ENCODE assay signal across 17 cellular contexts in genomic region chr5:108655750-108656450, GRCh38.
DNase-seq lines count a peak whose midpoint lies in the region; ATAC-seq and TF ChIP-seq lines count a peak whose summit lies in the region.
"Had no signal": no experiment of that assay in that cellular context is flagged by ENCODE, and none has a peak within 500 bp of the region (broad histone marks: within the 10 kb centered on the region; RNA-seq: fewer than 3 reads in every experiment).

No MANE protein-coding gene starts in this region.

- H3K23ac ChIP-seq in IMR-90 (ENCODE audit: low read depth, low read length) = no peak overlapping the region

- H3K56ac ChIP-seq in IMR-90 (ENCODE audit: extremely low read depth, insufficient read depth, low read length) = no peak overlapping the region

- no peak overlapping the region for H3K27ac ChIP-seq in IMR-90 (ENCODE audit: insufficient read depth, low read length)
- H3K27ac ChIP-seq: heart right ventricle, SK-N-MC, testis, WERI-Rb-1 had no signal

- no peak overlapping the region; a peak in 1 of 4 replicates for H4K8ac ChIP-seq in IMR-90 (ENCODE audit: low read depth in 2 of 2, low read length in 2 of 2)

- no peak for TF ChIP-seq POLR2A in IMR-90 (IDR thresholded peaks at IDR 0.05; ENCODE audit: low read depth, low read length)

- no peak overlapping the region; the same call in 2 of the 3 replicates for H2BK15ac ChIP-seq in IMR-90 (ENCODE audit: low read depth, low read length)

- no peak overlapping the region for H2BK120ac ChIP-seq in IMR-90 (ENCODE audit: low read depth, low read length)

- DNase-seq in DMS79 (lab: John Stamatoyannopoulos, UW) (peak; percentile 9), IMR-90 (peak; percentile 71), T47D (ENCODE audit: low read depth in 1 of 2, low spot score in 1 of 2) (peak; percentile 18 to 33), kidney tubule cell (ENCODE audit: low spot score) (peak; percentile 46), NK-92 (lab: John Stamatoyannopoulos, UW; ENCODE audit: unreplicated experiment) (no peak), DMS153 (lab: John Stamatoyannopoulos, UW) (no peak)
- no peak for DNase-seq in stimulated activated CD4-positive, alpha-beta T cell treated with anti-CD3 and anti-CD28 coated beads, Interleukin-2, amount 100 ng/mL, for 48 hours
- no peak for DNase-seq in stimulated activated CD4-positive, alpha-beta T cell treated with anti-CD3 and anti-CD28 coated beads, Interleukin-4, amount 100 ng/mL, for 4 hours
- DNase-seq: activated naive CD8-positive, alpha-beta T cell treated with anti-CD3 and anti-CD28 coated beads, Interleukin-2, amount 50 U/mL, for 24 hours; heart right ventricle; NCI-H82; nephron progenitor cell; testis; WERI-Rb-1 had no signal

- H3K36me3 ChIP-seq in IMR-90 (ENCODE audit: control insufficient read depth, insufficient read depth, low read length) = no peaks in the 10 kb centered on the region
- H3K36me3 ChIP-seq: heart right ventricle, WERI-Rb-1 had no signal

- no peak overlapping the region for H2AFZ ChIP-seq in IMR-90 (replicated peaks; ENCODE audit: low read length, poor library complexity)

- no peak for TF ChIP-seq CTCF in IMR-90 (conservative IDR thresholded peaks at IDR 0.05; ENCODE audit: low read depth, low read length)

- H2AK9ac ChIP-seq in IMR-90 (replicated peaks; ENCODE audit: low read depth, low read length, poor library complexity) = no peak overlapping the region

- H4K20me1 ChIP-seq in IMR-90 (ENCODE audit: insufficient read depth, low read length) = peaks cover 3% of the 10 kb centered on the region; the same call in 1 of the 2 replicates

- BruUV-seq in IMR-90 (replicated peaks; lab: Mats Ljungman, UMichigan) = no TSS peak

- H3K9me3 ChIP-seq in IMR-90 (ENCODE audit: control insufficient read depth, insufficient read depth, low read length) = no peaks in the 10 kb centered on the region
- H3K9me3 ChIP-seq: heart right ventricle, testis had no signal

- H2BK20ac ChIP-seq in IMR-90 (ENCODE audit: low read depth, low read length) = no peak overlapping the region; the same call in 1 of the 2 replicates

- no peak overlapping the region for H3K4me3 ChIP-seq in IMR-90 (ENCODE audit: insufficient read depth, low read depth, low read length)
- H3K4me3 ChIP-seq: GM23338, heart right ventricle, SK-N-MC, smooth muscle cell, testis had no signal

- CTCF ChIA-PET in IMR-90 (lab: Yijun Ruan, JAX) = no interaction called here

- in situ Hi-C loops in IMR-90 (cut with MboI; ENCODE audit: low sequenced_read_pairs) (no loop called here), T47D (cut with HindIII; ENCODE audit: low pct_unique_long_range_greater_than_20kb, low sequenced_read_pairs) (no loop called here)

- no peak overlapping the region for H3K9ac ChIP-seq in IMR-90 (ENCODE audit: low read depth, low read length)

- no peak overlapping the region for H4K5ac ChIP-seq in IMR-90 (ENCODE audit: low read depth, low read length)

- peak overlapping the region; percentile 34; the same call in 1 of the 2 replicates for H3K4me2 ChIP-seq in IMR-90 (ENCODE audit: low read depth, low read length)
- H3K4me2 ChIP-seq: GM23338, smooth muscle cell had no signal

- dilution Hi-C loops in IMR-90 (cut with HindIII; ENCODE audit: low sequenced_read_pairs, unreplicated experiment) = no loop called here

- no peak overlapping the region for H3K18ac ChIP-seq in IMR-90 (ENCODE audit: low read depth, low read length)

- H3K4ac ChIP-seq in IMR-90 (ENCODE audit: low read depth, low read length) = 0 out of 2 replicates have a peak overlapping the region, but pooled peaks have one; percentile 12

- intact Hi-C loops in IMR-90 (cut with micrococcal nuclease) = no loop called here

- no peaks in the 10 kb centered on the region; the same call in 1 of the 2 replicates for H3K27me3 ChIP-seq in IMR-90 (ENCODE audit: control insufficient read depth, insufficient read depth, low read length)
- H3K27me3 ChIP-seq: heart right ventricle, testis had no signal

- no peak overlapping the region for H3K14ac ChIP-seq in IMR-90 (replicated peaks; ENCODE audit: low read depth, low read length)

- no peak overlapping the region for H4K91ac ChIP-seq in IMR-90 (ENCODE audit: insufficient read depth, low read depth, low read length)

- no CpG with 5 or more reads among the region's 5 CpGs for WGBS in IMR-90 (ENCODE audit: extremely low coverage in 2 of 2, insufficient read length in 1 of 2), 2 experiments

- peaks cover 6% of the 10 kb centered on the region; the same call in 1 of the 2 replicates for H3K4me1 ChIP-seq in IMR-90 (ENCODE audit: control insufficient read depth, insufficient read depth, low read length)
- H3K4me1 ChIP-seq: heart right ventricle had no signal

- no peaks in the 10 kb centered on the region for H3K9me1 ChIP-seq in IMR-90 (ENCODE audit: insufficient read depth, low read length)

- H2BK5ac ChIP-seq in IMR-90 (ENCODE audit: low read depth, low read length, poor library complexity, severe bottlenecking) = no peak overlapping the region

- no peak overlapping the region for H2AK5ac ChIP-seq in IMR-90 (ENCODE audit: low read depth, low read length)

- POLR2A ChIA-PET in IMR-90 (lab: Charles Lee; ENCODE audit: unreplicated experiment) = interaction anchor here (0.5 kb wide), 1 partner anchor 937 kb away, joined by 4 read pairs; no protein-coding TSS in a partner anchor

- TF ChIP-seq RAD21 in IMR-90 (IDR thresholded peaks at IDR 0.05; ENCODE audit: low read length) = no peak

- no peaks in the 10 kb centered on the region for H3K79me1 ChIP-seq in IMR-90 (ENCODE audit: low read depth in 1 of 2, low read length in 2 of 2)

- ATAC-seq in IMR-90 (ENCODE audit: low read depth) = peak; percentile 69
- ATAC-seq: activated naive CD8-positive, alpha-beta T cell treated with anti-CD3 and anti-CD28 coated beads, Interleukin-2, amount 50 U/mL, for 24 hours; GM23338; heart right ventricle had no signal

TF ChIP-seq in IMR-90, 13 proteins besides CTCF, POLR2A, EP300 and RAD21:
- peak; percentile 80 for TF ChIP-seq CEBPB (IDR thresholded peaks at IDR 0.05; ENCODE audit: low read depth, low read length)
- TF ChIP-seq NFE2L2 (IDR thresholded peaks at IDR 0.05; ENCODE audit: low read depth, low read length) = no peak

Comparison
In these comparisons a context has a peak if more than half of its experiments do, and no peak if none do; other contexts are left out.
1. DNase-seq: peak in DMS79 (single experiment), IMR-90 (single experiment), T47D (2 of 2) and kidney tubule cell (single experiment); none in NK-92 (single experiment), stimulated activated CD4-positive, alpha-beta T cell treated with anti-CD3 and anti-CD28 coated beads, Interleukin-2, amount 100 ng/mL, for 48 hours (0 of 2), stimulated activated CD4-positive, alpha-beta T cell treated with anti-CD3 and anti-CD28 coated beads, Interleukin-4, amount 100 ng/mL, for 4 hours (0 of 2) and DMS153 (single experiment).